ENCODE assay signal across 8 cellular contexts in genomic region chr4:100095729-100096595, GRCh38.
DNase-seq lines count a peak whose midpoint lies in the region; ATAC-seq and TF ChIP-seq lines count a peak whose summit lies in the region.

No MANE protein-coding gene starts in this region.

- DNase-seq in DMS53 treated with DMSO at 0.1 percent for 48 hours (lab: John Stamatoyannopoulos, UW; ENCODE audit: unreplicated experiment): peak; percentile 34
- DNase-seq in HS-5 (ENCODE audit: low read depth): peak; percentile 60
- peak; percentile 83 for DNase-seq in RKO (ENCODE audit: low spot score)
- peak; percentile 28 for DNase-seq in activated T-helper 2 cell treated with anti-CD3 and anti-CD28 coated beads, Interferon-gamma antibody, Interleukin-2, Interleukin-4, amounts not matched to agents 10 μg/mL and 5 μg/mL and 100 μg/mL, durations not matched to agents 14 hours and 24 hours and 36 hours (ENCODE audit: low spot score)
- peak in 1 of 2 donors; percentile 62 for DNase-seq in foreskin keratinocyte
- peak; percentile 61 for DNase-seq in pons (ENCODE audit: low spot score)
- DNase-seq in aorta: peak; percentile 75 to 79

- no peak overlapping the region for H3K4me3 Mint-ChIP-seq in activated T-helper 2 cell treated with anti-CD3 and anti-CD28 coated beads, Interferon-gamma antibody, Interleukin-2, Interleukin-4, amounts not matched to agents 10 μg/mL and 5 μg/mL and 100 μg/mL, durations not matched to agents 14 hours and 24 hours and 36 hours (ENCODE audit: low read depth)

- H3K36me3 ChIP-seq in aorta (ENCODE audit: control insufficient read depth in 1 of 2, insufficient read depth in 2 of 2, low read length in 1 of 2): no peaks in the 10 kb centered on the region

- H3K9me3 ChIP-seq in aorta (ENCODE audit: control insufficient read depth, low read length): no peaks in the 10 kb centered on the region

- H3K4me3 ChIP-seq in aorta (ENCODE audit: low read length in 2 of 2): no peak overlapping the region

- no peaks in the 10 kb centered on the region for H3K9me3 Mint-ChIP-seq in activated T-helper 2 cell treated with anti-CD3 and anti-CD28 coated beads, Interferon-gamma antibody, Interleukin-2, Interleukin-4, amounts not matched to agents 10 μg/mL and 5 μg/mL and 100 μg/mL, durations not matched to agents 14 hours and 24 hours and 36 hours

- peak; percentile 94 for ATAC-seq in GM21423 (IDR thresholded peaks at IDR 0.05; ENCODE audit: unreplicated experiment)
- peak; percentile 89 for ATAC-seq in foreskin keratinocyte
- peak; percentile 83 for ATAC-seq in aorta (ENCODE audit: low FRiP score)

- H3K27ac Mint-ChIP-seq in activated T-helper 2 cell treated with anti-CD3 and anti-CD28 coated beads, Interferon-gamma antibody, Interleukin-2, Interleukin-4, amounts not matched to agents 10 μg/mL and 5 μg/mL and 100 μg/mL, durations not matched to agents 14 hours and 24 hours and 36 hours: peak overlapping the region; percentile 88

- no peaks in the 10 kb centered on the region for H3K27me3 Mint-ChIP-seq in activated T-helper 2 cell treated with anti-CD3 and anti-CD28 coated beads, Interferon-gamma antibody, Interleukin-2, Interleukin-4, amounts not matched to agents 10 μg/mL and 5 μg/mL and 100 μg/mL, durations not matched to agents 14 hours and 24 hours and 36 hours (ENCODE audit: low read depth)

- H3K36me3 Mint-ChIP-seq in activated T-helper 2 cell treated with anti-CD3 and anti-CD28 coated beads, Interferon-gamma antibody, Interleukin-2, Interleukin-4, amounts not matched to agents 10 μg/mL and 5 μg/mL and 100 μg/mL, durations not matched to agents 14 hours and 24 hours and 36 hours (ENCODE audit: low read depth): peaks cover 2% of the 10 kb centered on the region

- peaks cover 59% of the 10 kb centered on the region for H3K4me1 Mint-ChIP-seq in activated T-helper 2 cell treated with anti-CD3 and anti-CD28 coated beads, Interferon-gamma antibody, Interleukin-2, Interleukin-4, amounts not matched to agents 10 μg/mL and 5 μg/mL and 100 μg/mL, durations not matched to agents 14 hours and 24 hours and 36 hours (ENCODE audit: low read depth)

- 28 to 31% methylated on average over 7 of the region's 7 CpGs for WGBS in aorta, 2 donors

- peak; percentile 83 for TF ChIP-seq CTCF in foreskin keratinocyte (conservative IDR thresholded peaks at IDR 0.05)

- no peaks in the 10 kb centered on the region for H3K27me3 ChIP-seq in foreskin keratinocyte
- no peaks in the 10 kb centered on the region for H3K27me3 ChIP-seq in aorta (ENCODE audit: control insufficient read depth in 1 of 2, insufficient read depth in 2 of 2, low read length in 1 of 2)

- H3K27ac ChIP-seq in foreskin keratinocyte (no peak overlapping the region), aorta (ENCODE audit: low read depth in 1 of 2, low read length in 2 of 2) (no peak overlapping the region)

- H3K4me1 ChIP-seq in foreskin keratinocyte: no peaks in the 10 kb centered on the region
- no peaks in the 10 kb centered on the region for H3K4me1 ChIP-seq in aorta (ENCODE audit: control insufficient read depth in 1 of 2, insufficient read depth in 2 of 2, low read length in 2 of 2)

- intact Hi-C loops in activated T-helper 2 cell treated with anti-CD3 and anti-CD28 coated beads, Interferon-gamma antibody, Interleukin-2, Interleukin-4, amounts not matched to agents 10 μg/mL and 5 μg/mL and 100 μg/mL, durations not matched to agents 14 hours and 24 hours and 36 hours (cut with micrococcal nuclease): loop anchor here (1.0 to 10.0 kb wide), 9 partner anchors 11 to 1639 kb away; partner anchors contain the start of genes PPP3CA and TRMT10A
- intact Hi-C loops in aorta (cut with DNase I): loop anchor here in 1 of 2 donors (5.0 kb wide), 1 partner anchor 206 kb away; no protein-coding TSS in a partner anchor
